14 cellular contexts compared by ENCODE assay signal in genomic region chr19:58055483-58055874, GRCh38. TPM values are rescaled to one million over a fixed set of nuclear protein-coding genes. Genes with fewer than 3 reads are reported as not detected.
DNase-seq lines count a peak whose midpoint lies in the region; ATAC-seq and TF ChIP-seq lines count a peak whose summit lies in the region.
"Had no signal": no experiment of that assay in that cellular context is flagged by ENCODE, and none has a peak within 500 bp of the region (broad histone marks: within the 10 kb centered on the region; RNA-seq: fewer than 3 reads in every experiment).

No MANE protein-coding gene starts in this region.

- H3K9me3 ChIP-seq in muscle layer of colon (ENCODE audit: low read length) (no peaks in the 10 kb centered on the region), thyroid gland (no peaks in the 10 kb centered on the region)

- no peak for TF ChIP-seq CTCF in thyroid gland (IDR thresholded peaks at IDR 0.05)

- 63% methylated on average over 8 of the region's 8 CpGs for WGBS in thyroid gland, 2 donors

- peak overlapping the region; percentile 37 for H3K4me3 Mint-ChIP-seq in activated naive CD8-positive, alpha-beta T cell treated with anti-CD3 and anti-CD28 coated beads for 36 hours
- no peak overlapping the region for H3K4me3 Mint-ChIP-seq in activated naive CD8-positive, alpha-beta T cell treated with anti-CD3 and anti-CD28 coated beads, Interleukin-2, amount 50 U/mL, for 24 hours
- H3K4me3 Mint-ChIP-seq: stimulated activated naive CD8-positive, alpha-beta T cell treated with anti-CD3 and anti-CD28 coated beads, Interleukin-15, Interleukin-2, amounts not matched to agents 100 ng/mL and 50 ng/mL, for 24 hours had no signal

- no peak overlapping the region for H3K9ac ChIP-seq in muscle layer of colon (ENCODE audit: low read length)

- H3K36me3 Mint-ChIP-seq in activated naive CD8-positive, alpha-beta T cell treated with anti-CD3 and anti-CD28 coated beads for 36 hours: peaks cover 35% of the 10 kb centered on the region
- peaks cover 31% of the 10 kb centered on the region for H3K36me3 Mint-ChIP-seq in activated naive CD8-positive, alpha-beta T cell treated with anti-CD3 and anti-CD28 coated beads, Interleukin-2, amount 50 U/mL, for 24 hours (ENCODE audit: low read depth)

- H3K27ac ChIP-seq in muscle layer of colon (ENCODE audit: low read depth, low read length) (peak overlapping the region; percentile 58), thyroid gland (peak overlapping the region in 2 of 3 donors; percentile 61 to 79)
- H3K27ac ChIP-seq: epithelial cell of prostate, neutrophil, RWPE1 had no signal

- ATAC-seq in activated naive CD8-positive, alpha-beta T cell treated with anti-CD3 and anti-CD28 coated beads, Interleukin-2, amount 50 U/mL, for 24 hours: no peak
- no peak for ATAC-seq in HG03342 (IDR thresholded peaks at IDR 0.05; ENCODE audit: unreplicated experiment)

- no peak overlapping the region for H3K27ac Mint-ChIP-seq in activated naive CD8-positive, alpha-beta T cell treated with anti-CD3 and anti-CD28 coated beads for 36 hours
- H3K27ac Mint-ChIP-seq in activated naive CD8-positive, alpha-beta T cell treated with anti-CD3 and anti-CD28 coated beads, Interleukin-2, amount 50 U/mL, for 24 hours: no peak overlapping the region
- H3K27ac Mint-ChIP-seq: stimulated activated naive CD8-positive, alpha-beta T cell treated with anti-CD3 and anti-CD28 coated beads, Interleukin-15, Interleukin-2, amounts not matched to agents 100 ng/mL and 50 ng/mL, for 24 hours had no signal

- peaks cover 19% of the 10 kb centered on the region for H3K27me3 Mint-ChIP-seq in activated naive CD8-positive, alpha-beta T cell treated with anti-CD3 and anti-CD28 coated beads for 36 hours
- peaks cover 16% of the 10 kb centered on the region for H3K27me3 Mint-ChIP-seq in activated naive CD8-positive, alpha-beta T cell treated with anti-CD3 and anti-CD28 coated beads, Interleukin-2, amount 50 U/mL, for 24 hours

- H3K4me3 ChIP-seq in muscle layer of colon (ENCODE audit: low read depth in 1 of 2, low read length in 2 of 2) (peak overlapping the region; percentile 31 to 48), thyroid gland (replicated peaks in 1 of 3) (peak overlapping the region in 1 of 3 donors; percentile 29)
- H3K4me3 ChIP-seq: body of pancreas had no signal

- TF ChIP-seq POLR2A in thyroid gland (IDR thresholded peaks at IDR 0.05): no peak

- H3K4me1 ChIP-seq in muscle layer of colon (ENCODE audit: insufficient read depth, low read length) (peaks cover 5% of the 10 kb centered on the region), thyroid gland (peaks cover 0 to 25% of the 10 kb centered on the region in 2 donors)

- H3K36me3 ChIP-seq in muscle layer of colon (ENCODE audit: insufficient read depth, low read length) (no peaks in the 10 kb centered on the region), thyroid gland (no peaks in the 10 kb centered on the region)
- H3K36me3 ChIP-seq: neutrophil had no signal

- H3K27me3 ChIP-seq in muscle layer of colon (ENCODE audit: control insufficient read depth in 1 of 2, insufficient read depth in 2 of 2, low read length in 2 of 2) (no peaks in the 10 kb centered on the region), thyroid gland (no peaks in the 10 kb centered on the region)
- H3K27me3 ChIP-seq: body of pancreas had no signal

- intact Hi-C loops in thyroid gland (cut with DNase I): no loop called here

- peaks cover 4% of the 10 kb centered on the region for H3K4me1 Mint-ChIP-seq in activated naive CD8-positive, alpha-beta T cell treated with anti-CD3 and anti-CD28 coated beads for 36 hours
- H3K4me1 Mint-ChIP-seq in activated naive CD8-positive, alpha-beta T cell treated with anti-CD3 and anti-CD28 coated beads, Interleukin-2, amount 50 U/mL, for 24 hours: peaks cover 4% of the 10 kb centered on the region

- DNase-seq in activated naive CD8-positive, alpha-beta T cell treated with anti-CD3 and anti-CD28 coated beads for 36 hours: no peak
- no peak for DNase-seq in activated naive CD8-positive, alpha-beta T cell treated with anti-CD3 and anti-CD28 coated beads, Interleukin-2, amount 50 U/mL, for 24 hours
- peak; percentile 37 for DNase-seq in cerebellar cortex (ENCODE audit: low spot score)
- DNase-seq in thyroid gland: no peak
- no peak for DNase-seq in SIG-M5 treated with dmso at 0.1 percent for 504 hours (lab: John Stamatoyannopoulos, UW; ENCODE audit: unreplicated experiment)
- DNase-seq in middle frontal gyrus (ENCODE audit: extremely low spot score, low spot score): no peak
- DNase-seq: stimulated activated CD4-positive, alpha-beta T cell treated with anti-CD3 and anti-CD28 coated beads, Interleukin-2, amount 100 ng/mL, for 24 hours had no signal

- peaks cover 42% of the 10 kb centered on the region for H3K9me3 Mint-ChIP-seq in activated naive CD8-positive, alpha-beta T cell treated with anti-CD3 and anti-CD28 coated beads for 36 hours
- peaks cover 38% of the 10 kb centered on the region for H3K9me3 Mint-ChIP-seq in activated naive CD8-positive, alpha-beta T cell treated with anti-CD3 and anti-CD28 coated beads, Interleukin-2, amount 50 U/mL, for 24 hours

RNA-seq across cellular contexts. Expression of gene ZNF135, which starts 3.6 kb away (rescaled TPM):
- 1 to 10 TPM; 2.4 to 2.5 TPM for total RNA-seq in activated naive CD8-positive, alpha-beta T cell treated with anti-CD3 and anti-CD28 coated beads for 36 hours
- 10 to 100 TPM; 12.6 to 22.9 (median 18.1) TPM for total RNA-seq in thyroid gland

RNA-seq across cellular contexts. Expression of gene ZSCAN1, which starts 21.7 kb away (rescaled TPM):
- not detected for total RNA-seq in activated naive CD8-positive, alpha-beta T cell treated with anti-CD3 and anti-CD28 coated beads for 36 hours
- total RNA-seq in thyroid gland: 1 to 10 TPM in 3 of 4 donors, under 1 TPM in 1; 0.88 to 7.5 (median 3.4) TPM
- total RNA-seq: body of pancreas had no signal

RNA-seq across cellular contexts. Expression of gene ZSCAN18, which starts 42.6 kb away (rescaled TPM):
- 10 to 100 TPM; 21.5 to 23.9 TPM for total RNA-seq in activated naive CD8-positive, alpha-beta T cell treated with anti-CD3 and anti-CD28 coated beads for 36 hours
- total RNA-seq in thyroid gland: 100 to 1,000 TPM; 129 to 150 (median 132) TPM

RNA-seq across cellular contexts. Expression of gene ZNF606, which starts 52.9 kb away (rescaled TPM):
- 1 to 10 TPM; 6.9 to 7.0 TPM for total RNA-seq in activated naive CD8-positive, alpha-beta T cell treated with anti-CD3 and anti-CD28 coated beads for 36 hours
- 10 to 100 TPM; 30.2 to 60.4 (median 38.6) TPM for total RNA-seq in thyroid gland

Comparison
In these comparisons a context has a peak if more than half of its experiments do, and no peak if none do; other contexts are left out.
1. RNA of gene ZSCAN18, which starts 42.6 kb away (total RNA-seq): 129 to 150 TPM in thyroid gland; 21.5 to 23.9 TPM in activated naive CD8-positive, alpha-beta T cell treated with anti-CD3 and anti-CD28 coated beads for 36 hours; every median in the first group is over 4 times any median in the second.